8 cellular contexts compared by ENCODE assay signal in the genomic region with DNA sequence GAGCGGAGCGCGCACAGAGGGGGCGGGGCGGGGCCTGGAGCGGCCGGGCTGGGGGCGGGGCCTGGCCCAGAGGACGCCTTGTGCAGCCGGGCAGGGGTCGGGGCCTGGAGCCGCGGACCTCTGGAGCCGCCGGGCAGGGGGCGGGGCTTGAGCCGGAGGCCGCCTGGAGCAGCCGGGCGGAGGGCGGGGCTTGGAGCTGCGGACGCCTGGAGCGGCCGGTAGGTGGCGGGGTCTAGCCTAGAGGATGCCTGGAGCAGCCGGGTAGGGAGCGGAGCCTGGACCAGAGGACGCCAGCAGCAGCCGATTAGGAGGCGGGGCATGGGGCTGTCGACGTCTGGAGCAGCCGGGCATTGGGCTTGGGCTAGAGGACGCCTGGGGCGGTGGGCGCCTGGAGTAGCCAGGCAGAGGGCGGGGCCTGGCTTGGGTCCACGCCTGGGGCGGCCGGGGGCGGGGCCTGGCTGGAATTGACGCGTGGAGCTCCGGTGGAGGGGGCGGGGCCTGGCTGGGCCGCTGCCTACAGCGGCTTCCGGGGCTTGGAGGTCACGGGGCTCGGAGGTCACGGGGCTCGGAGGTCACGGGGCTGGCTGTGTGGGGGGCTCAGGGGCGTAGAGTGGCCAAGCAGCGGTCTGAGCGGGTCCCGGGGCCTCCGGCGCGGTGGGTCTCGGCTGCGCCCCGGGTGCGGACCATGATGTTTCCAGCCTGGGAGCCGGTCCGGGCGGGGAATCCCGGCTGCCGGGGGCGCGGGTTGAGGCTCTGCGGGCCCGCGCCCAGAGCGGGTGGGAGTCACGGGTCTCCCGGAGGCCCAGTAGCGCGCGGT. TPM values are rescaled to one million over a fixed set of nuclear protein-coding genes. Genes with fewer than 3 reads are reported as not detected.
DNase-seq lines count a peak whose midpoint lies in the region; ATAC-seq and TF ChIP-seq lines count a peak whose summit lies in the region.

A gene (minus strand): TSS at position 13 of the 817 bp plus-strand sequence. CDS start 135 bp downstream, outside the sequence.

- H3K9me3 Mint-ChIP-seq in activated naive CD4-positive, alpha-beta T cell treated with anti-CD3 and anti-CD28 coated beads, Interleukin-2, amount 50 U/mL, for 72 hours = no peaks in the 10 kb centered on the region

- H3K79me2 ChIP-seq in osteoblast (ENCODE audit: insufficient read depth, low read length) = peaks cover 39% of the 10 kb centered on the region

- H2AFZ ChIP-seq in osteoblast (ENCODE audit: low read length) = peak within 1 kb of the TSS; percentile 88

- H3K27ac Mint-ChIP-seq in activated naive CD4-positive, alpha-beta T cell treated with anti-CD3 and anti-CD28 coated beads, Interleukin-2, amount 50 U/mL, for 72 hours = peak within 1 kb of the TSS; percentile 94 to 98

- peaks cover 4% of the 10 kb centered on the region for H3K36me3 ChIP-seq in osteoblast (ENCODE audit: insufficient read depth, low read length)
- no peaks in the 10 kb centered on the region for H3K36me3 ChIP-seq in thoracic aorta

- peaks cover 34% of the 10 kb centered on the region for H4K20me1 ChIP-seq in osteoblast (ENCODE audit: insufficient read depth, low read length)

- peak; percentile 70 for ATAC-seq in HG02623 (IDR thresholded peaks at IDR 0.05; ENCODE audit: unreplicated experiment)
- peak; percentile 81 to 85 for ATAC-seq in activated naive CD4-positive, alpha-beta T cell treated with anti-CD3 and anti-CD28 coated beads, Interleukin-2, amount 50 U/mL, for 72 hours
- ATAC-seq in thoracic aorta (ENCODE audit: insufficient number of reproducible peaks, low FRiP score, low read depth) = peak; percentile 78

- H3K27me3 ChIP-seq in osteoblast (ENCODE audit: insufficient read depth, low read length) = no peaks in the 10 kb centered on the region
- no peaks in the 10 kb centered on the region for H3K27me3 ChIP-seq in thoracic aorta (replicated peaks; ENCODE audit: insufficient read depth)

- DNase-seq in GM12864 (ENCODE audit: low read depth) = peak; percentile 82
- peak; percentile 100 for DNase-seq in NCI-H1092 treated with DMSO at 0.1 percent for 48 hours (lab: John Stamatoyannopoulos, UW)
- peak; percentile 88 for DNase-seq in SKM-1 (lab: John Stamatoyannopoulos, UW; ENCODE audit: unreplicated experiment)
- DNase-seq in activated naive CD4-positive, alpha-beta T cell treated with anti-CD3 and anti-CD28 coated beads, Interleukin-2, amount 50 U/mL, for 72 hours (ENCODE audit: low spot score in 2 of 2) = peak; percentile 98 to 99
- peak; percentile 100 for DNase-seq in glomerular visceral epithelial cell (ENCODE audit: extremely low spot score)
- peak; percentile 99 for DNase-seq in osteoblast (ENCODE audit: insufficient read length, low spot score, missing footprints)
- DNase-seq in thoracic aorta (ENCODE audit: low spot score) = peak; percentile 95

- H3K4me3 ChIP-seq in GM12864 (ENCODE audit: low read depth, low read length) = peak within 1 kb of the TSS; percentile 78
- peak within 1 kb of the TSS; percentile 95 for H3K4me3 ChIP-seq in osteoblast (ENCODE audit: insufficient read depth, low read length)
- peak within 1 kb of the TSS; percentile 95 for H3K4me3 ChIP-seq in thoracic aorta

- peak within 1 kb of the TSS; percentile 99 for H3K27ac ChIP-seq in osteoblast (ENCODE audit: low read depth, low read length)
- H3K27ac ChIP-seq in thoracic aorta = peak within 1 kb of the TSS; percentile 99

- H3K36me3 Mint-ChIP-seq in activated naive CD4-positive, alpha-beta T cell treated with anti-CD3 and anti-CD28 coated beads, Interleukin-2, amount 50 U/mL, for 72 hours = peaks cover 14 to 38% of the 10 kb centered on the region in 2 donors

- peak; percentile 75 for TF ChIP-seq CTCF in GM12864 (IDR thresholded peaks at IDR 0.05; ENCODE audit: low read depth, low read length, missing control alignments)
- TF ChIP-seq CTCF in osteoblast (IDR thresholded peaks at IDR 0.05; ENCODE audit: extremely low read depth, low read depth, low read length) = peak; percentile 67
- TF ChIP-seq CTCF in thoracic aorta (IDR thresholded peaks at IDR 0.05) = peak; percentile 90

- H3K4me2 ChIP-seq in osteoblast (ENCODE audit: insufficient read depth, low read length) = peak within 1 kb of the TSS; percentile 99

- H3K9me3 ChIP-seq in osteoblast (ENCODE audit: low read depth, low read length) = no peaks in the 10 kb centered on the region
- H3K9me3 ChIP-seq in thoracic aorta = no peaks in the 10 kb centered on the region

- H3K4me1 ChIP-seq in osteoblast (ENCODE audit: insufficient read depth, low read length) = peaks cover 37% of the 10 kb centered on the region
- H3K4me1 ChIP-seq in thoracic aorta (ENCODE audit: control insufficient read depth in 1 of 2, low read depth in 2 of 2) = peaks cover 13 to 38% of the 10 kb centered on the region in 2 donors

RNA-seq across cellular contexts. Expression of the gene that starts here (rescaled TPM):
- 100 to 1,000 TPM; 160 to 162 TPM for total RNA-seq in activated naive CD4-positive, alpha-beta T cell treated with anti-CD3 and anti-CD28 coated beads, Interleukin-2, amount 50 U/mL, for 72 hours
- total RNA-seq in osteoblast (128 and 156 TPM in 2 replicates), thoracic aorta (100 to 1,000 TPM; 195 to 200 TPM)

Comparison
In these comparisons a context has a peak if more than half of its experiments do, and no peak if none do; other contexts are left out.
1. Peak in every context shown above with its lines: DNase-seq, ATAC-seq, H3K4me3 ChIP-seq and H3K27ac ChIP-seq.